Comparison of ENCODE assay signal across 1 cellular context in genomic region chr1:67736750-67737149, GRCh38.
TF ChIP-seq lines count a peak whose summit lies in the region.

No MANE protein-coding gene starts in this region.

TF ChIP-seq in HCT116, 20 proteins besides CTCF, POLR2A, EP300 and RAD21 (continued from another document):
- no peak for TF ChIP-seq SP1 (IDR thresholded peaks at IDR 0.05; ENCODE audit: low read depth)
- no peak for TF ChIP-seq ZFX (IDR thresholded peaks at IDR 0.05)
- no peak for TF ChIP-seq REST (IDR thresholded peaks at IDR 0.05; ENCODE audit: low read depth)
- TF ChIP-seq TCF7L2 (IDR thresholded peaks at IDR 0.05; ENCODE audit: borderline replicate concordance, extremely low read depth, insufficient read depth, insufficient read length), result no peak
- TF ChIP-seq POLR2AphosphoS5 (IDR thresholded peaks at IDR 0.05; ENCODE audit: low read depth, low read length), result no peak
- TF ChIP-seq SIN3A (IDR thresholded peaks at IDR 0.05; ENCODE audit: low read depth), result no peak
